In the genomic region with DNA sequence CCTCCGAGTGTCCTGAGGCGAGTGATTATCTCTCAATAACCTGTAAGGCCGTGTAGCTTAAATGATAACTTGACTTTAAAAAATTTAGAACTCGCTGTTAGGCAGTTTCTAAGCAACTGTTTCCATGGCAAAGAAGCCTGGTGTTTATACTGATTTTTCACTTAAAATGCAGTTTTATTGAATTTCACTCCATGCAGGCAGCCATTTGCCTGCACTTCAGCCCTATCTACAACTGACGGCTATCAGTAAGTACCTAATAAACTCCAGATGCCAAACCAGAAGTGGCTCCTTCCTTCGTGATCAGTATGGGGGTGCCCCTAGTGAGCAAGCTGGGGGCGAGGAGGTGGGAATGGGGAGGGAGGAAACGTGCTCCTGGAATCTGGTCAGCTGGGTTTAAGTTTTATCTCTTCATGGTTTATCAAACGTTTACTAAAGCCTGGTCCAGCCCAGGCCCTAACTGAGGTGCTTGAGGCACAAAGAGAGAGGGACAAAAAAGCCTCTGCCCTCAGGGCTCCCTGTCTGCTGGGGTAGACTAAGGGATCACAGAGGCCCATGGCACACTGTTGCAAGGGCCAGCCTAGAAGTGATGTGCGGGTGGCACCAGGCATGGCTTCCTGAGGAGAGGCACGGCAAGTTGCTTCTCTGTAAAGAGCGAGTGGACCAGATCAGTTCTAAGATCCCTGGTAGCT, we compare ENCODE assay signal across 12 cellular contexts. TPM values are rescaled to one million over a fixed set of nuclear protein-coding genes. Genes with fewer than 3 reads are reported as not detected.
DNase-seq lines count a peak whose midpoint lies in the region; ATAC-seq and TF ChIP-seq lines count a peak whose summit lies in the region.
"Had no signal": no experiment of that assay in that cellular context is flagged by ENCODE, and none has a peak within 500 bp of the region (broad histone marks: within the 10 kb centered on the region; RNA-seq: fewer than 3 reads in every experiment).

No MANE protein-coding gene starts in this region.

- intact Hi-C loops in PC-9 (cut with micrococcal nuclease; ENCODE audit: unreplicated experiment): no loop called here

- no peak overlapping the region for H3K27ac ChIP-seq in PC-9

- H3K4me1 Mint-ChIP-seq in glutamatergic neuron (ENCODE audit: low read depth, unreplicated experiment): peaks cover 57% of the 10 kb centered on the region
- peaks cover 28% of the 10 kb centered on the region for H3K4me1 Mint-ChIP-seq in progenitor cell of endocrine pancreas (ENCODE audit: low read depth)

- TF ChIP-seq CTCF in BE2C (IDR thresholded peaks at IDR 0.05; ENCODE audit: low read depth, low read length): no peak
- TF ChIP-seq CTCF in glutamatergic neuron (IDR thresholded peaks at IDR 0.05; ENCODE audit: partially characterized antibody, unreplicated experiment): no peak
- no peak for TF ChIP-seq CTCF in progenitor cell of endocrine pancreas (IDR thresholded peaks at IDR 0.05; ENCODE audit: unreplicated experiment)
- no peak for TF ChIP-seq CTCF in PC-9 (conservative IDR thresholded peaks at IDR 0.05)

- H3K9me3 Mint-ChIP-seq in glutamatergic neuron (ENCODE audit: unreplicated experiment) (no peaks in the 10 kb centered on the region), progenitor cell of endocrine pancreas (ENCODE audit: low read depth) (no peaks in the 10 kb centered on the region)
- H3K9me3 Mint-ChIP-seq: activated CD4-positive, alpha-beta T cell treated with anti-CD3 and anti-CD28 coated beads, Interleukin-2, amount 10 ng/mL, durations not matched to agents 7 days and 5 days; H9; naive thymus-derived CD8-positive, alpha-beta T cell had no signal

- H3K4me3 ChIP-seq in BE2C (ENCODE audit: low read depth, low read length) (peak overlapping the region; percentile 4), PC-9 (no peak overlapping the region)

- no peaks in the 10 kb centered on the region for H3F3A ChIP-seq in PC-9 (ENCODE audit: insufficient read depth, low read depth)

- H3K27me3 ChIP-seq in BE2C (no peaks in the 10 kb centered on the region), PC-9 (ENCODE audit: insufficient read depth, low read depth) (no peaks in the 10 kb centered on the region)

- CTCF ChIA-PET in PC-9 (lab: Charles Lee): no interaction called here

- no peaks in the 10 kb centered on the region for H4K20me1 ChIP-seq in PC-9 (ENCODE audit: insufficient read depth)

- POLR2A ChIA-PET in PC-9 (lab: Charles Lee; ENCODE audit: unreplicated experiment): interaction anchor here (0.7 kb wide), 1 partner anchor 274 kb away, joined by 6 read pairs; no protein-coding TSS in a partner anchor

- ATAC-seq in SK-N-SH treated with all-trans-retinoic acid at 6 μM for 48 hours: peak; percentile 25; the same call in 1 of the 3 replicates
- ATAC-seq in GM18511 (IDR thresholded peaks at IDR 0.05; ENCODE audit: unreplicated experiment): no peak
- ATAC-seq: naive thymus-derived CD8-positive, alpha-beta T cell had no signal

- H3K9me2 ChIP-seq in PC-9 (ENCODE audit: insufficient read depth): no peaks in the 10 kb centered on the region

- no peaks in the 10 kb centered on the region for H3K79me2 ChIP-seq in PC-9 (ENCODE audit: low read depth)

- H3K27me3 Mint-ChIP-seq in glutamatergic neuron (ENCODE audit: unreplicated experiment): no peaks in the 10 kb centered on the region
- H3K27me3 Mint-ChIP-seq in progenitor cell of endocrine pancreas: no peaks in the 10 kb centered on the region
- H3K27me3 Mint-ChIP-seq: activated CD4-positive, alpha-beta T cell treated with anti-CD3 and anti-CD28 coated beads, Interleukin-2, amount 10 ng/mL, durations not matched to agents 7 days and 5 days; naive thymus-derived CD8-positive, alpha-beta T cell had no signal

- BruUV-seq in PC-9 (replicated peaks; lab: Mats Ljungman, UMichigan): no TSS peak

- H3K36me3 Mint-ChIP-seq in glutamatergic neuron (ENCODE audit: unreplicated experiment): no peaks in the 10 kb centered on the region
- H3K36me3 Mint-ChIP-seq in progenitor cell of endocrine pancreas (ENCODE audit: insufficient read depth): peaks cover 4% of the 10 kb centered on the region

- H3K36me3 ChIP-seq in BE2C (no peaks in the 10 kb centered on the region; the same call in none of the 2 replicates), PC-9 (ENCODE audit: low read depth) (no peaks in the 10 kb centered on the region)

- no peak overlapping the region for H3K4me2 ChIP-seq in PC-9

- peaks cover 62% of the 10 kb centered on the region for H3K4me1 ChIP-seq in BE2C
- peaks cover 16% of the 10 kb centered on the region for H3K4me1 ChIP-seq in PC-9 (replicated peaks; ENCODE audit: insufficient read depth)

- peaks cover 4% of the 10 kb centered on the region; the same call in 1 of the 2 replicates for H3K9me3 ChIP-seq in BE2C
- H3K9me3 ChIP-seq in PC-9 (ENCODE audit: insufficient read depth, low read depth): no peaks in the 10 kb centered on the region

- peak; percentile 83 for DNase-seq in BE2C
- no peak for DNase-seq in glutamatergic neuron
- no peak for DNase-seq in progenitor cell of endocrine pancreas (ENCODE audit: low spot score, unreplicated experiment)
- DNase-seq in cortex of kidney (lab: John Stamatoyannopoulos, UW): no peak
- no peak for DNase-seq in PC-9
- no peak for DNase-seq in NCI-H526 (lab: John Stamatoyannopoulos, UW)
- DNase-seq: activated CD4-positive, alpha-beta T cell treated with anti-CD3 and anti-CD28 coated beads, Interleukin-2, amount 10 ng/mL, durations not matched to agents 7 days and 5 days; H9; naive thymus-derived CD8-positive, alpha-beta T cell; stimulated activated CD4-positive, alpha-beta T cell treated with anti-CD3 and anti-CD28 coated beads, Interleukin-15, amount 100 ng/mL, for 24 hours had no signal

- H3K27ac Mint-ChIP-seq in glutamatergic neuron (ENCODE audit: unreplicated experiment) (peak overlapping the region; percentile 50), progenitor cell of endocrine pancreas (peak overlapping the region; percentile 81)
- H3K27ac Mint-ChIP-seq: activated CD4-positive, alpha-beta T cell treated with anti-CD3 and anti-CD28 coated beads, Interleukin-2, amount 10 ng/mL, durations not matched to agents 7 days and 5 days had no signal

- H3K4me3 Mint-ChIP-seq in glutamatergic neuron (ENCODE audit: unreplicated experiment): peak overlapping the region; percentile 25
- no peak overlapping the region for H3K4me3 Mint-ChIP-seq in progenitor cell of endocrine pancreas (ENCODE audit: low read depth)
- H3K4me3 Mint-ChIP-seq: activated CD4-positive, alpha-beta T cell treated with anti-CD3 and anti-CD28 coated beads, Interleukin-2, amount 10 ng/mL, durations not matched to agents 7 days and 5 days; H9; naive thymus-derived CD8-positive, alpha-beta T cell had no signal

- H2AFZ ChIP-seq in PC-9: no peak overlapping the region

TF ChIP-seq in SK-N-SH treated with all-trans-retinoic acid at 6 μM for 48 hours, 23 proteins besides CTCF, POLR2A, EP300 and RAD21 (continues in another document):
- TF ChIP-seq SNAI2 (CRISPR knock-in tag; IDR thresholded peaks at IDR 0.05) (no peak), ESRRG (CRISPR knock-in tag; IDR thresholded peaks at IDR 0.05) (no peak), ZNF565 (CRISPR knock-in tag; conservative IDR thresholded peaks at IDR 0.05; ENCODE audit: low read depth) (no peak), TCF4 (CRISPR knock-in tag; IDR thresholded peaks at IDR 0.05; ENCODE audit: borderline replicate concordance) (peak; percentile 97), ISL1 (CRISPR knock-in tag; IDR thresholded peaks at IDR 0.05) (no peak; the same call in 1 of the 2 replicates), OSR1 (CRISPR knock-in tag; IDR thresholded peaks at IDR 0.05) (no peak), CSDC2 (CRISPR knock-in tag; IDR thresholded peaks at IDR 0.05) (no peak), TOX (CRISPR knock-in tag; IDR thresholded peaks at IDR 0.05; ENCODE audit: borderline replicate concordance) (no peak)
- TF ChIP-seq, protein P1, sequence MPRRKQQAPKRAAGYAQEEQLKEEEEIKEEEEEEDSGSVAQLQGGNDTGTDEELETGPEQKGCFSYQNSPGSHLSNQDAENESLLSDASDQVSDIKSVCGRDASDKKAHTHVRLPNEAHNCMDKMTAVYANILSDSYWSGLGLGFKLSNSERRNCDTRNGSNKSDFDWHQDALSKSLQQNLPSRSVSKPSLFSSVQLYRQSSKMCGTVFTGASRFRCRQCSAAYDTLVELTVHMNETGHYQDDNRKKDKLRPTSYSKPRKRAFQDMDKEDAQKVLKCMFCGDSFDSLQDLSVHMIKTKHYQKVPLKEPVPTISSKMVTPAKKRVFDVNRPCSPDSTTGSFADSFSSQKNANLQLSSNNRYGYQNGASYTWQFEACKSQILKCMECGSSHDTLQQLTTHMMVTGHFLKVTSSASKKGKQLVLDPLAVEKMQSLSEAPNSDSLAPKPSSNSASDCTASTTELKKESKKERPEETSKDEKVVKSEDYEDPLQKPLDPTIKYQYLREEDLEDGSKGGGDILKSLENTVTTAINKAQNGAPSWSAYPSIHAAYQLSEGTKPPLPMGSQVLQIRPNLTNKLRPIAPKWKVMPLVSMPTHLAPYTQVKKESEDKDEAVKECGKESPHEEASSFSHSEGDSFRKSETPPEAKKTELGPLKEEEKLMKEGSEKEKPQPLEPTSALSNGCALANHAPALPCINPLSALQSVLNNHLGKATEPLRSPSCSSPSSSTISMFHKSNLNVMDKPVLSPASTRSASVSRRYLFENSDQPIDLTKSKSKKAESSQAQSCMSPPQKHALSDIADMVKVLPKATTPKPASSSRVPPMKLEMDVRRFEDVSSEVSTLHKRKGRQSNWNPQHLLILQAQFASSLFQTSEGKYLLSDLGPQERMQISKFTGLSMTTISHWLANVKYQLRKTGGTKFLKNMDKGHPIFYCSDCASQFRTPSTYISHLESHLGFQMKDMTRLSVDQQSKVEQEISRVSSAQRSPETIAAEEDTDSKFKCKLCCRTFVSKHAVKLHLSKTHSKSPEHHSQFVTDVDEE (CRISPR knock-in tag; IDR thresholded peaks at IDR 0.05): peak; percentile 78; the same call in 1 of the 2 replicates

RNA-seq across cellular contexts. Expression of gene TTI1, which starts 45.5 kb away (rescaled TPM):
- 17.8 TPM for polyA plus RNA-seq in BE2C (2012; ENCODE audit: insufficient read depth, insufficient read length, low read depth)
- total RNA-seq in glutamatergic neuron (ENCODE audit: unreplicated experiment): 22.9 TPM
- 45.8 and 51.9 TPM in 2 replicates for total RNA-seq in progenitor cell of endocrine pancreas
- 29.1 and 34.2 TPM in 2 replicates for total RNA-seq in PC-9 (2021)

RNA-seq across cellular contexts. Expression of gene RPRD1B, which starts 45.8 kb away (rescaled TPM):
- 23.5 TPM for polyA plus RNA-seq in BE2C (2012; ENCODE audit: insufficient read depth, insufficient read length, low read depth)
- total RNA-seq in glutamatergic neuron (ENCODE audit: unreplicated experiment) (29.2 TPM), progenitor cell of endocrine pancreas (31.7 and 37.4 TPM in 2 replicates), PC-9 (2021) (55.1 and 60.1 TPM in 2 replicates)
